In the genomic region with DNA sequence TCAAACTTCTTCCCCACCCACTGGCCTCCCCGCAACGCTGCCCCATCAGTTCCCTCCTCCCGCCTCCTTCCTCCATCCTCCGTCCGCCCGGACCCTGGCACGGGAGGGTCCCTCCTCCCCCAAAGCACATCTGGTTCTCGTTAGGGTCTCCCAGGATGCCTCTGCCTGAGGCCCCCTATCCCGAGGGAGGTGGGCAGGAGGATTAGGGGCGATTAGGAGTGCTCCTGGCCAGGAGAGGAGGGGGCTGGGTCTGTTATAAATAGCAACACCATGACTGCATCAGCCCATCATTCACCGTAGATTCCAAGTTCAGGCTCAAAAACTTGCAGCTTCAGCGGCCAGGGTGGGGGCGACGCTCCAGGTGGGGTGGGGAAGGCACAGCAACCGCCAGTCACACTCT, we compare ENCODE assay signal across 13 cellular contexts. TPM values are rescaled to one million over a fixed set of nuclear protein-coding genes. Genes with fewer than 3 reads are reported as not detected.
"Had no signal": no experiment of that assay in that cellular context is flagged by ENCODE, and none has a peak within 500 bp of the region (broad histone marks: within the 10 kb centered on the region; RNA-seq: fewer than 3 reads in every experiment).

No MANE protein-coding gene starts in this region.

- ATAC-seq: lower lobe of right lung, right cardiac atrium had no signal

- DNase-seq: activated CD4-positive, alpha-beta T cell treated with anti-CD3 and anti-CD28 coated beads, Interleukin-2, amount 50 U/mL, for 1 hour; activated CD4-positive, CD25-positive, alpha-beta regulatory T cell treated with anti-CD3 and anti-CD28 coated beads, Interleukin-2, amount 50 U/mL, for 72 hours; activated CD8-positive, alpha-beta memory T cell treated with anti-CD3 and anti-CD28 coated beads, Interleukin-2, amount 50 U/mL, for 4 hours; activated naive CD4-positive, alpha-beta T cell treated with anti-CD3 and anti-CD28 coated beads for 36 hours; activated T-cell treated with anti-CD3 and anti-CD28 coated beads, Interleukin-2, amount 50 U/mL, for 4 hours; foreskin keratinocyte; hypothalamus; islet precursor cell; lower lobe of right lung; right cardiac atrium; testis had no signal

- H3K36me3 ChIP-seq: lower lobe of right lung, upper lobe of left lung had no signal

- H3K4me3 ChIP-seq: lower lobe of right lung, testis, upper lobe of left lung had no signal

- H3K4me1 ChIP-seq: foreskin keratinocyte, lower lobe of right lung, upper lobe of left lung had no signal

- H3K9me3 ChIP-seq: lower lobe of right lung, testis, upper lobe of left lung had no signal

- H3K27ac ChIP-seq: foreskin keratinocyte, lower lobe of right lung, testis, upper lobe of left lung had no signal

- H3K27me3 ChIP-seq: testis, upper lobe of left lung had no signal

RNA-seq across cellular contexts. Expression of a gene that starts 10.4 kb away (rescaled TPM):
- total RNA-seq: skeletal muscle tissue had no signal
